Comparison of ENCODE assay signal across 10 cellular contexts in genomic region chr7:33933611-33934281, GRCh38. TPM values are rescaled to one million over a fixed set of nuclear protein-coding genes. Genes with fewer than 3 reads are reported as not detected.
DNase-seq lines count a peak whose midpoint lies in the region; ATAC-seq and TF ChIP-seq lines count a peak whose summit lies in the region.
"Had no signal": no experiment of that assay in that cellular context is flagged by ENCODE, and none has a peak within 500 bp of the region (broad histone marks: within the 10 kb centered on the region; RNA-seq: fewer than 3 reads in every experiment).

No MANE protein-coding gene starts in this region.

- no peak for TF ChIP-seq CTCF in PC-3 (conservative IDR thresholded peaks at IDR 0.05; ENCODE audit: low read depth, low read length)
- TF ChIP-seq CTCF in GM10248 (IDR thresholded peaks at IDR 0.05; ENCODE audit: control extremely low read depth, extremely low read depth, low read depth, missing control alignments): no peak

- intact Hi-C loops in PC-3 (cut with micrococcal nuclease): loop anchor here (1.0 to 5.0 kb wide), 4 partner anchors 176 to 749 kb away; no protein-coding TSS in a partner anchor

- H2BK12ac ChIP-seq in trophoblast cell (ENCODE audit: low read length): no peak overlapping the region

- CTCF ChIA-PET in PC-3 (lab: Charles Lee) (interaction anchor here (1.0 to 1.2 kb wide), 6 partner anchors 24 to 474 kb away, joined by 3 to 17 read pairs (median 4); no protein-coding TSS in a partner anchor), GM10248 (lab: Yijun Ruan, JAX) (interaction anchor here (0.7 to 5.2 kb wide), 35 partner anchors 8 to 776 kb away, joined by 3 to 42 read pairs (median 5); no protein-coding TSS in a partner anchor)

- H3K9me3 ChIP-seq in PC-3 (ENCODE audit: low read length): no peaks in the 10 kb centered on the region
- no peaks in the 10 kb centered on the region for H3K9me3 ChIP-seq in trophoblast cell (ENCODE audit: insufficient read depth, low read depth, low read length)
- H3K9me3 ChIP-seq: upper lobe of right lung had no signal

- H2BK120ac ChIP-seq in trophoblast cell (ENCODE audit: insufficient read depth, low read length, poor library complexity): no peak overlapping the region

- peak; percentile 79 for ATAC-seq in PC-3
- ATAC-seq in stimulated activated naive CD8-positive, alpha-beta T cell treated with anti-CD3 and anti-CD28 coated beads, Interleukin-15, Interleukin-2, amounts not matched to agents 100 U/mL and 50 U/mL, for 24 hours: no peak
- ATAC-seq in HG03108 (IDR thresholded peaks at IDR 0.05; ENCODE audit: unreplicated experiment): no peak

- H4K12ac ChIP-seq in trophoblast cell (ENCODE audit: low read depth, low read length): no peak overlapping the region

- no peaks in the 10 kb centered on the region for H3K79me2 ChIP-seq in PC-3 (ENCODE audit: low read length)
- no peaks in the 10 kb centered on the region for H3K79me2 ChIP-seq in trophoblast cell (ENCODE audit: control insufficient read depth, insufficient read depth, low read length, poor library complexity)

- peak overlapping the region; percentile 51 for H3K27ac ChIP-seq in PC-3 (ENCODE audit: low read length)
- peak overlapping the region; percentile 10 for H3K27ac ChIP-seq in trophoblast cell (ENCODE audit: low read depth, low read length)
- H3K27ac ChIP-seq: upper lobe of right lung had no signal

- H2AFZ ChIP-seq in PC-3 (ENCODE audit: low read length) (no peak overlapping the region), trophoblast cell (ENCODE audit: insufficient read depth, low read length, poor library complexity) (no peak overlapping the region)

- H3K4me1 ChIP-seq in PC-3 (ENCODE audit: insufficient read depth, low read length) (peaks cover 21% of the 10 kb centered on the region), trophoblast cell (ENCODE audit: control insufficient read depth in 1 of 2, insufficient read depth in 2 of 2, low read length in 2 of 2) (peaks cover 4 to 6% of the 10 kb centered on the region in 2 experiments)

- POLR2A ChIA-PET in PC-3 (lab: Charles Lee; ENCODE audit: unreplicated experiment): no interaction called here
- POLR2A ChIA-PET in GM10248 (lab: Yijun Ruan, JAX): interaction anchor here (0.7 kb wide), 1 partner anchor 146 kb away, joined by 3 read pairs; no protein-coding TSS in a partner anchor

- no peak overlapping the region for H4K91ac ChIP-seq in trophoblast cell (ENCODE audit: low read depth, low read length)

- H4K20me1 ChIP-seq in PC-3 (ENCODE audit: low read length): no peaks in the 10 kb centered on the region

- H3K4me3 ChIP-seq in PC-3 (ENCODE audit: low read length) (no peak overlapping the region), trophoblast cell (ENCODE audit: low read depth, low read length) (no peak overlapping the region)
- H3K4me3 ChIP-seq: upper lobe of right lung had no signal

- H3K18ac ChIP-seq in trophoblast cell (ENCODE audit: low read length): no peak overlapping the region

- H3K23ac ChIP-seq in trophoblast cell (ENCODE audit: low read length): no peak overlapping the region

- H3K4me2 ChIP-seq in PC-3 (ENCODE audit: low read length) (peak overlapping the region; percentile 75), trophoblast cell (ENCODE audit: low read length) (no peak overlapping the region)

- H2BK5ac ChIP-seq in trophoblast cell (ENCODE audit: low read depth, low read length, poor library complexity): no peak overlapping the region

- H3K27me3 ChIP-seq in PC-3 (ENCODE audit: low read length) (0 out of 2 replicates have a peak, but pooled peaks cover 3% of the 10 kb centered on the region), trophoblast cell (ENCODE audit: insufficient read depth, low read length) (no peaks in the 10 kb centered on the region)
- H3K27me3 ChIP-seq: upper lobe of right lung had no signal

- no peak overlapping the region for H3K4ac ChIP-seq in trophoblast cell (ENCODE audit: low read depth, low read length)

- BruUV-seq in PC-3 (replicated peaks; lab: Mats Ljungman, UMichigan): no TSS peak

- H3K79me1 ChIP-seq in trophoblast cell (ENCODE audit: low read length): peaks cover 1% of the 10 kb centered on the region

- H3K9ac ChIP-seq in PC-3 (ENCODE audit: low read length) (no peak overlapping the region), trophoblast cell (ENCODE audit: low read length) (no peak overlapping the region)

- H2AK5ac ChIP-seq in trophoblast cell (ENCODE audit: low read length): no peak overlapping the region

- no peak overlapping the region for H4K8ac ChIP-seq in trophoblast cell (ENCODE audit: low read depth, low read length)

- no peaks in the 10 kb centered on the region for H3F3A ChIP-seq in PC-3 (ENCODE audit: low read length, unreplicated experiment)

- no CpG with 5 or more reads among the region's 4 CpGs for WGBS in trophoblast cell (ENCODE audit: extremely low coverage, insufficient coverage, insufficient read length)

- H3K14ac ChIP-seq in trophoblast cell (ENCODE audit: low read length): no peak overlapping the region

- DNase-seq in Daoy (ENCODE audit: low read depth) (peak; percentile 95), PC-3 (peak; percentile 77), epidermal melanocyte (ENCODE audit: insufficient read length, low spot score) (peak; percentile 48), trophoblast cell (peak; percentile 87 to 93), DMS 273 treated with DMSO at 0.1 percent for 48 hours (lab: John Stamatoyannopoulos, UW) (no peak), GM10248 (ENCODE audit: extremely low spot score) (no peak)
- no peak for DNase-seq in stimulated activated naive CD8-positive, alpha-beta T cell treated with anti-CD3 and anti-CD28 coated beads, Interleukin-15, Interleukin-2, amounts not matched to agents 100 U/mL and 50 U/mL, for 24 hours

- H3K9me2 ChIP-seq in PC-3 (replicated peaks; ENCODE audit: low read length): no peaks in the 10 kb centered on the region

- H3K36me3 ChIP-seq in PC-3 (ENCODE audit: low read depth, low read length) (no peaks in the 10 kb centered on the region), trophoblast cell (ENCODE audit: control insufficient read depth in 1 of 2, insufficient read depth in 2 of 2, low read length in 2 of 2) (no peaks in the 10 kb centered on the region)
- H3K36me3 ChIP-seq: upper lobe of right lung had no signal

RNA-seq across cellular contexts. Expression of gene BMPER, which starts 28.4 kb away (rescaled TPM):
- total RNA-seq in Daoy (2014; rRNA removed; shearing (Covaris generic)): 0.09 and 1.6 TPM in 2 replicates
- 0.06 and 0.11 TPM in 2 replicates for total RNA-seq in PC-3 (2014; rRNA removed)
- 1.4 and 1.9 TPM in 2 replicates for polyA plus RNA-seq in trophoblast cell (2013)
- polyA plus RNA-seq: IgD-negative memory B cell had no signal

Comparison
In these comparisons a context has a peak if more than half of its experiments do, and no peak if none do; other contexts are left out.
1. DNase-seq: peak in Daoy (single experiment), PC-3 (single experiment), epidermal melanocyte (single experiment) and trophoblast cell (2 of 2); none in DMS 273 treated with DMSO at 0.1 percent for 48 hours (single experiment), GM10248 (single experiment) and stimulated activated naive CD8-positive, alpha-beta T cell treated with anti-CD3 and anti-CD28 coated beads, Interleukin-15, Interleukin-2, amounts not matched to agents 100 U/mL and 50 U/mL, for 24 hours (single experiment).